Comparison of ENCODE assay signal across 12 cellular contexts in the genomic region with DNA sequence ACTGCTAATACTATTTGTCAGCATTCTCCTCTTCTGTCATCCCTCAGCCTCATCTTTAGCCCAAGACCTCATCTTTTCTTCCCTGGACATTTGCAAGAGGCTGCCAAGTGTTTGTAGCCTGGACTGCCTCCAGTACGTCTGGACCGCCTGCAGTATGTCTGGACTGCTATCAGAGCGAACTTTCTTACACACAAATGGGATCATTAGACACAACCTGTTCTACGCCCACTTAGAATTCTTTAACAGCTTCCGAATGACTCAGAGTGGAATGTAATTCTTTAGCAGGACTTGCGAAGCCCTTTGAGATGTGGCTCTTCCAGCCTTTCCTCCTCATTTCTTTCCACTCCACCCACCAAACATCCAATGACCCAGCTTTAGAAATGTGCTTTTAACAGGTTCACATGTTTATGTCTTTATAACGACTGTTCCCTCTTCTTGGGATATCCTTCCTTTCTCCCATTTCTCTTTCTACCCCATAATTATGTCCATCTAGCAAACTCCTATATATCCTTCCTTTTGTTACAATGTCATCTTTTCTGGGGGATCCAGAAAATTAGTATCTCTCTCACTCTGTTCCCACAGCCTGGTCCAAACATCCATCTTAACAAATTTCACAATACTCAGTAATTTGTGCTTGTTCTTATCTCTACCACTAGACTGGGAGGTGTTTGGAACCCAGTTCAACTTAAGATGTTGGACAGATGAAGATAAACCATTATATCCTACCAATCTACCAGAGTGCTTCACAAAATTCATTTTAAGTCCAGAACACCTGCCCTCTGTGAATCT.
DNase-seq lines count a peak whose midpoint lies in the region; ATAC-seq, FAIRE-seq and TF ChIP-seq lines count a peak whose summit lies in the region.
"Had no signal": no experiment of that assay in that cellular context is flagged by ENCODE, and none has a peak within 500 bp of the region (broad histone marks: within the 10 kb centered on the region; RNA-seq: fewer than 3 reads in every experiment).

No MANE protein-coding gene starts in this region.

- H3F3A ChIP-seq in SK-N-SH (replicated peaks; ENCODE audit: insufficient read depth), result no peaks in the 10 kb centered on the region

- H3K9ac ChIP-seq in SK-N-SH, result no peak overlapping the region

- no peak overlapping the region for H2AFZ ChIP-seq in SK-N-SH (ENCODE audit: low read depth)

- peak; percentile 54 for DNase-seq in BJ (ENCODE audit: low read depth)
- no peak for DNase-seq in SK-N-SH
- peak; percentile 67 to 82 for DNase-seq in foreskin fibroblast
- DNase-seq in pancreas, result no peak
- no peak for DNase-seq in GM10248 (ENCODE audit: extremely low spot score)
- DNase-seq: DND-41, occipital lobe, SW 1271 had no signal

- POLR2A ChIA-PET in BJ (lab: Charles Lee), result no interaction called here
- POLR2A ChIA-PET in SK-N-SH (lab: Yijun Ruan, JAX), result interaction anchor here (1.2 kb wide), 1 partner anchor 11 kb away, joined by 3 read pairs; no protein-coding TSS in a partner anchor
- POLR2A ChIA-PET in GM10248 (lab: Yijun Ruan, JAX), result no interaction called here

- WGBS in SK-N-SH (ENCODE audit: low lambda C conversion rate), result 50% methylated on average over 7 of the region's 7 CpGs
- 87 to 91% methylated on average over 7 of the region's 7 CpGs for WGBS in pancreas, 2 donors

- no peaks in the 10 kb centered on the region for H3K9me2 ChIP-seq in SK-N-SH

- H3K9me3 ChIP-seq in SK-N-SH (no peaks in the 10 kb centered on the region), pancreas (no peaks in the 10 kb centered on the region)

- H3K27me3 ChIP-seq in BJ (ENCODE audit: control insufficient read depth, insufficient read depth, low read length) (no peaks in the 10 kb centered on the region), SK-N-SH (ENCODE audit: insufficient read depth) (no peaks in the 10 kb centered on the region), pancreas (no peaks in the 10 kb centered on the region)

- no peak for TF ChIP-seq CTCF in BJ (IDR thresholded peaks at IDR 0.05; ENCODE audit: insufficient read depth, low read depth, low read length)
- TF ChIP-seq CTCF in SK-N-SH (IDR thresholded peaks at IDR 0.05), result no peak
- TF ChIP-seq CTCF in foreskin fibroblast (IDR thresholded peaks at IDR 0.05; ENCODE audit: low read depth, low read length), result no peak
- no peak for TF ChIP-seq CTCF in pancreas (IDR thresholded peaks at IDR 0.05)
- no peak for TF ChIP-seq CTCF in GM10248 (IDR thresholded peaks at IDR 0.05; ENCODE audit: control extremely low read depth, extremely low read depth, low read depth, missing control alignments)

- no peaks in the 10 kb centered on the region for H4K20me1 ChIP-seq in SK-N-SH (ENCODE audit: insufficient read depth)

- CTCF ChIA-PET in BJ (lab: Yijun Ruan, JAX) (interaction anchor here (0.6 to 2.9 kb wide), 2 partner anchors 16 to 56 kb away, joined by 4 to 17 read pairs; no protein-coding TSS in a partner anchor), SK-N-SH (lab: Yijun Ruan, JAX) (interaction anchor here (0.8 to 4.2 kb wide), 7 partner anchors 11 to 213 kb away, joined by 3 to 18 read pairs (median 4); no protein-coding TSS in a partner anchor), GM10248 (lab: Yijun Ruan, JAX) (interaction anchor here (0.8 to 4.8 kb wide), 8 partner anchors 11 to 94 kb away, joined by 3 to 27 read pairs (median 4); no protein-coding TSS in a partner anchor)

- ATAC-seq in pancreas, result peak in 3 of 4 donors; percentile 55 to 65 (median 63)
- no peak for ATAC-seq in GM19467 (IDR thresholded peaks at IDR 0.05; ENCODE audit: unreplicated experiment)
- no peak for ATAC-seq in GM19328 (IDR thresholded peaks at IDR 0.05; ENCODE audit: unreplicated experiment)
- no peak for ATAC-seq in GM19463 (IDR thresholded peaks at IDR 0.05; ENCODE audit: unreplicated experiment)

- H3K79me2 ChIP-seq in SK-N-SH (ENCODE audit: insufficient read depth), result no peaks in the 10 kb centered on the region

- FAIRE-seq in pancreas (lab: Jason Lieb, UNC), result no peak
- FAIRE-seq: frontal cortex had no signal

- peak in 1 of 2 experiments; percentile 19; a peak in 1 of 4 replicates for TF ChIP-seq EP300 in SK-N-SH (IDR thresholded peaks at IDR 0.05; ENCODE audit: borderline replicate concordance in 1 of 2, low read depth in 1 of 2, low read length in 1 of 2)

- H3K27ac ChIP-seq in SK-N-SH (ENCODE audit: low read depth in 2 of 2, low read length in 1 of 2) (peak overlapping the region; percentile 4 to 93; a peak in 3 of 4 replicates), pancreas (no peak overlapping the region)

- H3K4me3 ChIP-seq in BJ (ENCODE audit: low read depth, low read length) (no peak overlapping the region), SK-N-SH (ENCODE audit: low read depth in 2 of 2, low read length in 1 of 2) (no peak overlapping the region), foreskin fibroblast (ENCODE audit: low read depth in 1 of 2, low read length in 2 of 2) (no peak overlapping the region), pancreas (no peak overlapping the region)

- H3K36me3 ChIP-seq in BJ (ENCODE audit: control insufficient read depth, insufficient read depth, low read length) (no peaks in the 10 kb centered on the region), SK-N-SH (replicated peaks in 1 of 2; ENCODE audit: control insufficient read depth in 1 of 2, insufficient read depth in 2 of 2, low read length in 1 of 2) (no peaks in the 10 kb centered on the region), pancreas (no peaks in the 10 kb centered on the region)

- intact Hi-C loops in pancreas (cut with DNase I), result no loop called here

- no peak overlapping the region for H3K4me2 ChIP-seq in SK-N-SH

- TF ChIP-seq RAD21 in SK-N-SH (IDR thresholded peaks at IDR 0.05; ENCODE audit: low read length), result no peak

- H3K4me1 ChIP-seq in SK-N-SH (ENCODE audit: control insufficient read depth in 1 of 2, insufficient read depth in 2 of 2, low read depth in 1 of 2, low read length in 1 of 2) (peaks cover 18 to 57% of the 10 kb centered on the region in 2 experiments; a peak in 3 of 4 replicates), pancreas (no peaks in the 10 kb centered on the region)

TF ChIP-seq in SK-N-SH, 30 proteins besides CTCF, POLR2A, EP300 and RAD21:
- TF ChIP-seq RCOR1 (IDR thresholded peaks at IDR 0.05; ENCODE audit: low read length) (peak; percentile 36; the same call in 1 of the 2 replicates), REST (IDR thresholded peaks at IDR 0.05; ENCODE audit: low read depth, low read length) (no peak), TCF12 (IDR thresholded peaks at IDR 0.05) (peak; percentile 34; the same call in 1 of the 2 replicates), TEAD4 (IDR thresholded peaks at IDR 0.05; ENCODE audit: borderline replicate concordance, insufficient read depth) (no peak)

Comparison
In these comparisons a context has a peak if more than half of its experiments do, and no peak if none do; other contexts are left out.
1. DNase-seq: peak in BJ (single experiment) and foreskin fibroblast (2 of 2); none in SK-N-SH (single experiment), pancreas (0 of 6) and GM10248 (single experiment).
2. H3K27ac ChIP-seq: peak in SK-N-SH (2 of 2); none in pancreas (0 of 4).
3. ATAC-seq: peak in pancreas (3 of 4); none in GM19467 (single experiment), GM19328 (single experiment) and GM19463 (single experiment).